3 cellular contexts compared by ENCODE assay signal in the genomic region with DNA sequence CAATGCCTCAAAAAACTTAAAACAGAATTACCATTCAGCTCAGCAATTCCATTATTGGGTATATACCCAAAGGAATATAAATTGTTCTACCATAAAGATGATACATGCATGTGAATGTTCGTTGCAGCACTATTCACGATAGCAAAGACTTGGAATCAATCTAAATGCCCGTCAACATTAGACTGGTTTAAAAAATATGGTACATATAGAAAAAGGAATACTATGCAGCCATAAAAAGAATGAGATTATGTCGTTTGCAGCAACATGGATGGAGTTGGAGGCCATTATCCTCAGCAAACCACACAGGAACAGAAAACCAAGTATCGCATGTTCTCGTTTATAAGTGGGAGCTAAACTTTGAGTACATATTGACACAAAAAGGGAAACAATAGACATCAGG.
A peak's percentile ranks its signal among the peaks of the same experiment; 100 is the strongest.
TF ChIP-seq lines count a peak whose summit lies in the region.

No MANE protein-coding gene starts in this region.

TF ChIP-seq in SK-N-SH treated with all-trans-retinoic acid at 6 μM for 48 hours, 23 proteins besides CTCF, POLR2A, EP300 and RAD21 (continued from another document):
- TF ChIP-seq, protein P1, sequence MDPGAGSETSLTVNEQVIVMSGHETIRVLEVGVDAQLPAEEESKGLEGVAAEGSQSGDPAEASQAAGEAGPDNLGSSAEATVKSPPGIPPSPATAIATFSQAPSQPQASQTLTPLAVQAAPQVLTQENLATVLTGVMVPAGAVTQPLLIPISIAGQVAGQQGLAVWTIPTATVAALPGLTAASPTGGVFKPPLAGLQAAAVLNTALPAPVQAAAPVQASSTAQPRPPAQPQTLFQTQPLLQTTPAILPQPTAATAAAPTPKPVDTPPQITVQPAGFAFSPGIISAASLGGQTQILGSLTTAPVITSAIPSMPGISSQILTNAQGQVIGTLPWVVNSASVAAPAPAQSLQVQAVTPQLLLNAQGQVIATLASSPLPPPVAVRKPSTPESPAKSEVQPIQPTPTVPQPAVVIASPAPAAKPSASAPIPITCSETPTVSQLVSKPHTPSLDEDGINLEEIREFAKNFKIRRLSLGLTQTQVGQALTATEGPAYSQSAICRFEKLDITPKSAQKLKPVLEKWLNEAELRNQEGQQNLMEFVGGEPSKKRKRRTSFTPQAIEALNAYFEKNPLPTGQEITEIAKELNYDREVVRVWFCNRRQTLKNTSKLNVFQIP (CRISPR knock-in tag; IDR thresholded peaks at IDR 0.05; ENCODE audit: borderline replicate concordance, low read depth): no peak

TF ChIP-seq in SK-N-SH, 30 proteins besides CTCF, POLR2A, EP300 and RAD21 (continued from another document):
- TF ChIP-seq SIN3A (IDR thresholded peaks at IDR 0.05; ENCODE audit: borderline replicate concordance, low read depth, low read length) (no peak), CHD2 (IDR thresholded peaks at IDR 0.05; ENCODE audit: low read length, partially characterized antibody) (no peak)

TF ChIP-seq in K562, 482 proteins besides CTCF, POLR2A, EP300 and RAD21 (continued from another document):
- peak; percentile 3 for TF ChIP-seq ZNF146 (CRISPR knock-in tag; IDR thresholded peaks at IDR 0.05; ENCODE audit: unreplicated experiment)
- no peak for TF ChIP-seq CCAR2 (IDR thresholded peaks at IDR 0.05; ENCODE audit: low read depth, low read length)
